In genomic region chr19:49997709-49998108, GRCh38 we compare ENCODE assay signal across 8 cellular contexts. TPM values are rescaled to one million over a fixed set of nuclear protein-coding genes. Genes with fewer than 3 reads are reported as not detected.
DNase-seq lines count a peak whose midpoint lies in the region; TF ChIP-seq lines count a peak whose summit lies in the region.

No MANE protein-coding gene starts in this region.

- H3K4me1 ChIP-seq in GM23248 (ENCODE audit: insufficient read depth) (no peaks in the 10 kb centered on the region), Peyer's patch (no peaks in the 10 kb centered on the region)

- no peak overlapping the region for H2AFZ ChIP-seq in GM23248

- POLR2A ChIA-PET in RWPE1 (lab: Yijun Ruan, JAX; ENCODE audit: low non-redundant PET): no interaction called here

- no peaks in the 10 kb centered on the region for H3K9me2 ChIP-seq in GM23248 (ENCODE audit: insufficient read depth)

- H3K9ac ChIP-seq in GM23248: no peak overlapping the region

- no peaks in the 10 kb centered on the region for H3F3A ChIP-seq in GM23248 (ENCODE audit: insufficient read depth)

- TF ChIP-seq CTCF in RWPE1 (conservative IDR thresholded peaks at IDR 0.05; ENCODE audit: low read depth) (no peak), fibroblast of villous mesenchyme (IDR thresholded peaks at IDR 0.05; ENCODE audit: insufficient read depth, low read depth, low read length) (no peak), Peyer's patch (IDR thresholded peaks at IDR 0.05) (no peak)

- in situ Hi-C loops in Caki2 (cut with HindIII; ENCODE audit: low pct_unique_long_range_greater_than_20kb, low sequenced_read_pairs): no loop called here
- in situ Hi-C loops in GM23248 (cut with MboI): no loop called here

- WGBS in GM23248 (ENCODE audit: low coverage in 1 of 2, low lambda C conversion rate in 2 of 2, missing lambda C conversion rate in 2 of 2), 2 experiments: 87 to 89% methylated on average over 5 of the region's 5 CpGs

- peak; percentile 61 for DNase-seq in Caki2 (ENCODE audit: low read depth)
- peak; percentile 43 for DNase-seq in GM23248
- peak; percentile 59 for DNase-seq in RWPE1 (ENCODE audit: low spot score)
- peak; percentile 23 for DNase-seq in fibroblast of villous mesenchyme (ENCODE audit: low read depth)
- no peak for DNase-seq in T-helper 9 cell
- no peak for DNase-seq in Peyer's patch
- no peak for DNase-seq in amniotic stem cell (lab: John Stamatoyannopoulos, UW)
- no peak for DNase-seq in activated CD4-positive, CD25-positive, alpha-beta regulatory T cell (lab: John Stamatoyannopoulos, UW)

- TF ChIP-seq POLR2A in Peyer's patch (IDR thresholded peaks at IDR 0.05): no peak

- no peak overlapping the region for H3K4me3 ChIP-seq in GM23248
- no peak overlapping the region for H3K4me3 ChIP-seq in fibroblast of villous mesenchyme (ENCODE audit: low read depth, low read length)
- no peak overlapping the region for H3K4me3 ChIP-seq in Peyer's patch

- no peaks in the 10 kb centered on the region for H3K9me3 ChIP-seq in GM23248 (ENCODE audit: low read depth)
- H3K9me3 ChIP-seq in Peyer's patch: no peaks in the 10 kb centered on the region

- H3K36me3 ChIP-seq in GM23248 (ENCODE audit: low read depth) (peaks cover 19% of the 10 kb centered on the region), Peyer's patch (peaks cover 0 to 100% (median 2%) of the 10 kb centered on the region in 3 donors)

- H4K20me1 ChIP-seq in GM23248 (ENCODE audit: insufficient read depth): no peaks in the 10 kb centered on the region

- CTCF ChIA-PET in RWPE1 (lab: Yijun Ruan, JAX): no interaction called here

- H3K27ac ChIP-seq in GM23248 (no peak overlapping the region), RWPE1 (no peak overlapping the region), Peyer's patch (no peak overlapping the region)

- no peaks in the 10 kb centered on the region for H3K27me3 ChIP-seq in GM23248 (replicated peaks; ENCODE audit: insufficient read depth)
- H3K27me3 ChIP-seq in Peyer's patch: no peaks in the 10 kb centered on the region

- H3K79me2 ChIP-seq in GM23248 (ENCODE audit: insufficient read depth): no peaks in the 10 kb centered on the region

- no peak overlapping the region for H3K4me2 ChIP-seq in GM23248 (ENCODE audit: unreplicated experiment)

RNA-seq across cellular contexts. Expression of gene VRK3, which starts 27.5 kb away (rescaled TPM):
- total RNA-seq in Caki2 (2014; rRNA removed; shearing (Covaris generic); ENCODE audit: low replicate concordance): 44.2 and 50.6 TPM in 2 replicates
- 25.4 and 45.6 TPM in 2 replicates for total RNA-seq in GM23248 (2014; rRNA removed; shearing (Covaris generic))
- 30.8 and 32.2 TPM in 2 replicates for polyA plus RNA-seq in GM23248 (2016; fragmentation: Nextera tagmentation; extraction: Ambion mirVana)
- total RNA-seq in fibroblast of villous mesenchyme (20.3 and 28.5 TPM in 2 replicates), Peyer's patch (10 to 100 TPM; 76.7 to 98.1 (median 83.9) TPM)

RNA-seq across cellular contexts. Expression of gene ZNF473, which starts 28.1 kb away (rescaled TPM):
- total RNA-seq in Caki2 (2014; rRNA removed; shearing (Covaris generic); ENCODE audit: low replicate concordance): 6.8 and 10.8 TPM in 2 replicates
- 6.6 and 12.5 TPM in 2 replicates for total RNA-seq in GM23248 (2014; rRNA removed; shearing (Covaris generic))
- 4.5 and 5.0 TPM in 2 replicates for polyA plus RNA-seq in GM23248 (2016; fragmentation: Nextera tagmentation; extraction: Ambion mirVana)
- 6.4 and 7.3 TPM in 2 replicates for total RNA-seq in fibroblast of villous mesenchyme
- 10 to 100 TPM in 1 of 4 donors, 1 to 10 TPM in 3; 7.5 to 14.9 (median 9.2) TPM for total RNA-seq in Peyer's patch

RNA-seq across cellular contexts. Expression of gene SIGLEC11, which starts 36.7 kb away (rescaled TPM):
- total RNA-seq in Caki2 (2014; rRNA removed; shearing (Covaris generic); ENCODE audit: low replicate concordance): not detected in 2 replicates
- total RNA-seq in GM23248 (2014; rRNA removed; shearing (Covaris generic)): not detected in 2 replicates
- polyA plus RNA-seq in GM23248 (2016; fragmentation: Nextera tagmentation; extraction: Ambion mirVana): not detected in 2 replicates
- total RNA-seq in fibroblast of villous mesenchyme: not detected in 2 replicates
- total RNA-seq in Peyer's patch: 1 to 10 TPM in 1 of 4 donors, under 1 TPM in 1, not detected in 2; 0.94 to 1.7 TPM

Comparison
In these comparisons a context has a peak if more than half of its experiments do, and no peak if none do; other contexts are left out.
1. DNase-seq: peak in Caki2 (single experiment), GM23248 (single experiment), RWPE1 (single experiment) and fibroblast of villous mesenchyme (single experiment); none in T-helper 9 cell (single experiment), Peyer's patch (0 of 3), amniotic stem cell (single experiment) and activated CD4-positive, CD25-positive, alpha-beta regulatory T cell (0 of 4).